Comparison of ENCODE assay signal across 17 cellular contexts in genomic region chr5:72552041-72552557, GRCh38. TPM values are rescaled to one million over a fixed set of nuclear protein-coding genes. Genes with fewer than 3 reads are reported as not detected.
DNase-seq lines count a peak whose midpoint lies in the region; ATAC-seq and TF ChIP-seq lines count a peak whose summit lies in the region.
"Had no signal": no experiment of that assay in that cellular context is flagged by ENCODE, and none has a peak within 500 bp of the region (broad histone marks: within the 10 kb centered on the region; RNA-seq: fewer than 3 reads in every experiment).

No MANE protein-coding gene starts in this region.

- H3K4me3 ChIP-seq in MG63 (no peak overlapping the region), choroid plexus epithelial cell (ENCODE audit: low read depth, low read length) (no peak overlapping the region)
- H3K4me3 ChIP-seq: prostate gland had no signal

- no peaks in the 10 kb centered on the region for H3K36me3 ChIP-seq in MG63
- H3K36me3 ChIP-seq: prostate gland, WERI-Rb-1 had no signal

- H3K9me3 ChIP-seq in MG63 (peaks cover 15% of the 10 kb centered on the region), T-helper 17 cell (ENCODE audit: control insufficient read depth, low read length, poor library complexity, severe bottlenecking) (peaks cover 3% of the 10 kb centered on the region)
- H3K9me3 ChIP-seq: prostate gland had no signal

- H3K4me1 Mint-ChIP-seq in T-helper 17 cell: peaks cover 8% of the 10 kb centered on the region

- H3K36me3 Mint-ChIP-seq in T-helper 17 cell (ENCODE audit: low read depth): no peaks in the 10 kb centered on the region
- H3K36me3 Mint-ChIP-seq: mesothelial cell of epicardium had no signal

- H3K27me3 Mint-ChIP-seq in T-helper 17 cell: peaks cover 44% of the 10 kb centered on the region

- TF ChIP-seq CTCF in choroid plexus epithelial cell (conservative IDR thresholded peaks at IDR 0.05; ENCODE audit: low read depth, low read length): no peak

- H3K27me3 ChIP-seq in MG63: no peaks in the 10 kb centered on the region

- no peak for ATAC-seq in T-helper 17 cell

- H3K4me3 Mint-ChIP-seq in T-helper 17 cell: no peak overlapping the region
- H3K4me3 Mint-ChIP-seq: activated T-helper 1 cell treated with anti-CD3 and anti-CD28 coated beads, Interleukin-12 subunit alpha, Interleukin-12 subunit beta, Interleukin-2, Interleukin-4 antibody, amounts not matched to agents 30 ng/mL and 10 ng/mL and 1 ng/mL, durations not matched to agents 14 hours and 24 hours and 36 hours; mesothelial cell of epicardium had no signal

- H3K27ac Mint-ChIP-seq in T-helper 17 cell: no peak overlapping the region
- H3K27ac Mint-ChIP-seq: activated T-helper 1 cell treated with anti-CD3 and anti-CD28 coated beads, Interleukin-12 subunit alpha, Interleukin-12 subunit beta, Interleukin-2, Interleukin-4 antibody, amounts not matched to agents 30 ng/mL and 10 ng/mL and 1 ng/mL, durations not matched to agents 14 hours and 24 hours and 36 hours; mesothelial cell of epicardium had no signal

- DNase-seq in AG20443 (ENCODE audit: low spot score): peak; percentile 27
- peak; percentile 88 for DNase-seq in MG63
- peak; percentile 75 for DNase-seq in choroid plexus epithelial cell (ENCODE audit: low read depth)
- DNase-seq in myocyte (ENCODE audit: low read depth): peak; percentile 62
- no peak for DNase-seq in amygdala (lab: John Stamatoyannopoulos, UW)
- DNase-seq in occipital lobe (lab: John Stamatoyannopoulos, UW): no peak
- no peak for DNase-seq in T-helper 17 cell
- DNase-seq in activated CD4-positive, alpha-beta T cell treated with anti-CD3 and anti-CD28 coated beads, Interleukin-2, amount 50 U/mL, for 4 hours: no peak
- DNase-seq: erythroblast; Karpas-422; NCI-H2029 treated with DMSO at 0.1 percent for 48 hours; stimulated activated CD4-positive, alpha-beta T cell treated with anti-CD3 and anti-CD28 coated beads, Interleukin-4, amount 100 ng/mL, for 24 hours; stimulated activated naive CD4-positive, alpha-beta T cell treated with Interleukin-2 at 50 U/mL for 16 hours; WERI-Rb-1 had no signal

RNA-seq across cellular contexts. Expression of gene ZNF366, which starts 44.9 kb away (rescaled TPM):
- not detected in 2 replicates for total RNA-seq in MG63 (2014; rRNA removed; shearing (Covaris generic); ENCODE audit: low replicate concordance)
- total RNA-seq in myocyte (0.31 and 1.4 TPM in 2 replicates), occipital lobe (0.94 TPM), T-helper 17 cell (under 1 TPM in 1 of 2 donors, not detected in 1; 0.39 TPM)
- polyA plus RNA-seq in myocyte (2012): 0.43 TPM
- total RNA-seq: activated T-helper 1 cell treated with anti-CD3 and anti-CD28 coated beads, Interleukin-12 subunit alpha, Interleukin-12 subunit beta, Interleukin-2, Interleukin-4 antibody, amounts not matched to agents 30 ng/mL and 10 ng/mL and 1 ng/mL, durations not matched to agents 14 hours and 24 hours and 36 hours; mesothelial cell of epicardium had no signal

Comparison
In these comparisons a context has a peak if more than half of its experiments do, and no peak if none do; other contexts are left out.
1. DNase-seq: peak in AG20443 (single experiment), MG63 (single experiment), choroid plexus epithelial cell (single experiment) and myocyte (single experiment); none in amygdala (0 of 56), occipital lobe (single experiment), T-helper 17 cell (0 of 3) and activated CD4-positive, alpha-beta T cell treated with anti-CD3 and anti-CD28 coated beads, Interleukin-2, amount 50 U/mL, for 4 hours (0 of 2).